In genomic region chr10:23516530-23516929, GRCh38 we compare ENCODE assay signal across 9 cellular contexts.
DNase-seq lines count a peak whose midpoint lies in the region; ATAC-seq, FAIRE-seq and TF ChIP-seq lines count a peak whose summit lies in the region.
"Had no signal": no experiment of that assay in that cellular context is flagged by ENCODE, and none has a peak within 500 bp of the region (broad histone marks: within the 10 kb centered on the region; RNA-seq: fewer than 3 reads in every experiment).

No MANE protein-coding gene starts in this region.

- H3K36me3 ChIP-seq in WERI-Rb-1 (no peaks in the 10 kb centered on the region), kidney (ENCODE audit: control insufficient read depth in 1 of 2, insufficient read depth in 2 of 2, low read length in 2 of 2) (no peaks in the 10 kb centered on the region), stomach (no peaks in the 10 kb centered on the region), aorta (ENCODE audit: control insufficient read depth in 1 of 2, insufficient read depth in 2 of 2, low read length in 1 of 2) (no peaks in the 10 kb centered on the region)

- H3K4me3 ChIP-seq in AG04449 (ENCODE audit: low read depth, low read length) (no peak overlapping the region), WERI-Rb-1 (ENCODE audit: low read depth, low read length) (no peak overlapping the region), kidney (ENCODE audit: low read length in 2 of 2) (no peak overlapping the region), stomach (no peak overlapping the region), aorta (ENCODE audit: low read length in 2 of 2) (no peak overlapping the region)

- DNase-seq in AG04449 (ENCODE audit: low read depth, low spot score) (no peak), HCEC 1CT (peak; percentile 42), WERI-Rb-1 (no peak), kidney (no peak), stomach (no peak), aorta (no peak), NCI-H774 (lab: John Stamatoyannopoulos, UW) (no peak)
- DNase-seq in activated effector memory CD4-positive, alpha-beta T cell treated with anti-CD3 and anti-CD28 coated beads, Interleukin-2, amount 50 U/mL, for 16 hours: no peak
- DNase-seq: activated B cell treated with CpG ODN at 0.5 μM for 24 hours had no signal

- TF ChIP-seq CTCF in AG04449 (IDR thresholded peaks at IDR 0.05; ENCODE audit: insufficient read depth, low read length, missing control alignments) (peak; percentile 50), WERI-Rb-1 (IDR thresholded peaks at IDR 0.05; ENCODE audit: low read depth, low read length) (peak; percentile 39; the same call in 1 of the 2 replicates), kidney (IDR thresholded peaks at IDR 0.05; ENCODE audit: borderline replicate concordance, extremely low read depth, insufficient read depth) (peak; percentile 52), stomach (IDR thresholded peaks at IDR 0.05) (peak in 2 of 7 experiments; percentile 8 to 13)

- H3K9ac ChIP-seq in kidney (ENCODE audit: low read length in 2 of 2): no peak overlapping the region

- no peaks in the 10 kb centered on the region for H3K27me3 ChIP-seq in WERI-Rb-1 (ENCODE audit: insufficient read depth, low read depth, severe bottlenecking)
- peaks cover 0 to 10% (median 0%) of the 10 kb centered on the region in 3 donors for H3K27me3 ChIP-seq in stomach
- no peaks in the 10 kb centered on the region for H3K27me3 ChIP-seq in aorta (ENCODE audit: control insufficient read depth in 1 of 2, insufficient read depth in 2 of 2, low read length in 1 of 2)

- TF ChIP-seq POLR2A in stomach (IDR thresholded peaks at IDR 0.05): no peak

- intact Hi-C loops in kidney (cut with DNase I): no loop called here
- intact Hi-C loops in stomach (cut with DNase I; ENCODE audit: low total_unique reads): no loop called here
- intact Hi-C loops in aorta (cut with DNase I): loop anchor here in 1 of 2 donors (1.0 to 5.0 kb wide), 2 partner anchors 141 to 186 kb away; no protein-coding TSS in a partner anchor

- POLR2A ChIA-PET in AG04449 (lab: Yijun Ruan, JAX): no interaction called here

- ATAC-seq in aorta (ENCODE audit: low FRiP score): no peak

- TF ChIP-seq EP300 in stomach (IDR thresholded peaks at IDR 0.05): no peak

- H3K9me3 ChIP-seq in WERI-Rb-1 (ENCODE audit: severe bottlenecking): no peaks in the 10 kb centered on the region
- no peaks in the 10 kb centered on the region for H3K9me3 ChIP-seq in kidney (ENCODE audit: control insufficient read depth in 1 of 2, low read length in 2 of 2)
- H3K9me3 ChIP-seq in stomach: peaks cover 0 to 5% (median 0%) of the 10 kb centered on the region in 4 donors
- peaks cover 1% of the 10 kb centered on the region for H3K9me3 ChIP-seq in aorta (ENCODE audit: control insufficient read depth, low read length)

- WGBS in stomach, 5 donors: 17 to 30% (median 27%) methylated on average over 3 of the region's 3 CpGs
- 21 to 23% methylated on average over 3 of the region's 3 CpGs for WGBS in aorta, 2 donors

- no peak for FAIRE-seq in kidney (lab: Jason Lieb, UNC)

- no peak overlapping the region for H3K27ac ChIP-seq in WERI-Rb-1
- no peak overlapping the region for H3K27ac ChIP-seq in kidney (ENCODE audit: low read depth in 2 of 2, low read length in 2 of 2)
- no peak overlapping the region for H3K27ac ChIP-seq in stomach
- H3K27ac ChIP-seq in aorta (ENCODE audit: low read depth in 1 of 2, low read length in 2 of 2): no peak overlapping the region

- CTCF ChIA-PET in AG04449 (lab: Yijun Ruan, JAX): interaction anchor here (0.7 to 3.7 kb wide), 7 partner anchors 11 to 202 kb away, joined by 3 to 28 read pairs (median 4); no protein-coding TSS in a partner anchor

- H3K4me1 ChIP-seq in kidney (ENCODE audit: control insufficient read depth in 1 of 2, insufficient read depth in 1 of 2, low read depth in 1 of 2, low read length in 2 of 2): no peaks in the 10 kb centered on the region
- no peaks in the 10 kb centered on the region for H3K4me1 ChIP-seq in stomach
- H3K4me1 ChIP-seq in aorta (ENCODE audit: control insufficient read depth in 1 of 2, insufficient read depth in 2 of 2, low read length in 2 of 2): no peaks in the 10 kb centered on the region
